Comparison of ENCODE assay signal across 1 cellular context in genomic region chr3:48428088-48428862, GRCh38.
TF ChIP-seq lines count a peak whose summit lies in the region.

No MANE protein-coding gene starts in this region.

TF ChIP-seq in HepG2, 621 proteins besides CTCF, POLR2A, EP300 and RAD21 (continued from another document and continues in another):
- no peak for TF ChIP-seq HOMEZ (CRISPR knock-in tag; IDR thresholded peaks at IDR 0.05; ENCODE audit: low read depth)
- TF ChIP-seq CSRNP2 (CRISPR knock-in tag; conservative IDR thresholded peaks at IDR 0.05; ENCODE audit: low read depth), result no peak
- no peak for TF ChIP-seq CERS6 (CRISPR knock-in tag; IDR thresholded peaks at IDR 0.05)
- TF ChIP-seq IKZF5 (CRISPR knock-in tag; IDR thresholded peaks at IDR 0.05), result 0 out of 2 replicates have a peak, but pooled peaks have one; percentile 28
- no peak for TF ChIP-seq FOXK1 (CRISPR knock-in tag; IDR thresholded peaks at IDR 0.05; ENCODE audit: borderline replicate concordance, low read depth)
- TF ChIP-seq AFF4 (CRISPR knock-in tag; IDR thresholded peaks at IDR 0.05), result no peak
- TF ChIP-seq SIX4 (CRISPR knock-in tag; IDR thresholded peaks at IDR 0.05), result peak; percentile 46; the same call in 1 of the 2 replicates
- TF ChIP-seq ZNF296 (CRISPR knock-in tag; conservative IDR thresholded peaks at IDR 0.05), result no peak
- peak; percentile 1 for TF ChIP-seq ZNF407 (CRISPR knock-in tag; IDR thresholded peaks at IDR 0.05; ENCODE audit: not compliant biosample characterization)
- TF ChIP-seq MEIS2 (CRISPR knock-in tag; IDR thresholded peaks at IDR 0.05), result no peak; the same call in 1 of the 2 replicates
- TF ChIP-seq CENPBD1 (CRISPR knock-in tag; IDR thresholded peaks at IDR 0.05; ENCODE audit: borderline replicate concordance, low read depth), result no peak
- no peak for TF ChIP-seq SCMH1 (CRISPR knock-in tag; IDR thresholded peaks at IDR 0.05; ENCODE audit: borderline replicate concordance)
- no peak for TF ChIP-seq ZNF329 (CRISPR knock-in tag; IDR thresholded peaks at IDR 0.05; ENCODE audit: low read depth)
- peak; percentile 78; the same call in 1 of the 2 replicates for TF ChIP-seq SKIL (CRISPR knock-in tag; IDR thresholded peaks at IDR 0.05; ENCODE audit: borderline replicate concordance)
- no peak for TF ChIP-seq HHEX (CRISPR knock-in tag; IDR thresholded peaks at IDR 0.05)
- no peak for TF ChIP-seq ZNF101 (CRISPR knock-in tag; IDR thresholded peaks at IDR 0.05; ENCODE audit: borderline replicate concordance, low read depth)
- no peak for TF ChIP-seq ZNF775 (CRISPR knock-in tag; IDR thresholded peaks at IDR 0.05; ENCODE audit: borderline replicate concordance)
- peak; percentile 84 for TF ChIP-seq RARA (CRISPR knock-in tag; IDR thresholded peaks at IDR 0.05)
- no peak for TF ChIP-seq ARHGAP35 (CRISPR knock-in tag; IDR thresholded peaks at IDR 0.05; ENCODE audit: borderline replicate concordance)
- TF ChIP-seq ZNF569 (CRISPR knock-in tag; IDR thresholded peaks at IDR 0.05; ENCODE audit: borderline replicate concordance), result no peak
- peak; percentile 73; the same call in 1 of the 2 replicates for TF ChIP-seq ZNF232 (CRISPR knock-in tag; IDR thresholded peaks at IDR 0.05; ENCODE audit: borderline replicate concordance)
- peak; percentile 9; the same call in 1 of the 2 replicates for TF ChIP-seq MED13 (CRISPR knock-in tag; IDR thresholded peaks at IDR 0.05)
- TF ChIP-seq HES4 (CRISPR knock-in tag; IDR thresholded peaks at IDR 0.05; ENCODE audit: borderline replicate concordance), result no peak
- TF ChIP-seq DRAP1 (CRISPR knock-in tag; IDR thresholded peaks at IDR 0.05), result peak; percentile 87
- no peak for TF ChIP-seq KLF9 (CRISPR knock-in tag; IDR thresholded peaks at IDR 0.05; ENCODE audit: low read depth)
- no peak for TF ChIP-seq KDM4B (CRISPR knock-in tag; IDR thresholded peaks at IDR 0.05)
- TF ChIP-seq PHF5A (CRISPR knock-in tag; IDR thresholded peaks at IDR 0.05; ENCODE audit: low read depth, unreplicated experiment), result peak; percentile 35
- TF ChIP-seq PTBP1 (IDR thresholded peaks at IDR 0.05; ENCODE audit: low read depth, low read length, poor library complexity, severe bottlenecking), result no peak
- peak; percentile 80 for TF ChIP-seq MED1 (CRISPR knock-in tag; IDR thresholded peaks at IDR 0.05)
- no peak for TF ChIP-seq GZF1 (CRISPR knock-in tag; IDR thresholded peaks at IDR 0.05)
- no peak for TF ChIP-seq NFIC (IDR thresholded peaks at IDR 0.05; ENCODE audit: low read length)
- TF ChIP-seq ZBTB49 (CRISPR knock-in tag; IDR thresholded peaks at IDR 0.05; ENCODE audit: borderline replicate concordance), result no peak
- TF ChIP-seq ERF (CRISPR knock-in tag; IDR thresholded peaks at IDR 0.05), result peak; percentile 55; the same call in 1 of the 2 replicates
